16 cellular contexts compared by ENCODE assay signal in genomic region chr6:158786645-158787304, GRCh38. TPM values are rescaled to one million over a fixed set of nuclear protein-coding genes. Genes with fewer than 3 reads are reported as not detected.
DNase-seq lines count a peak whose midpoint lies in the region; ATAC-seq, FAIRE-seq and TF ChIP-seq lines count a peak whose summit lies in the region.
"Had no signal": no experiment of that assay in that cellular context is flagged by ENCODE, and none has a peak within 500 bp of the region (broad histone marks: within the 10 kb centered on the region; RNA-seq: fewer than 3 reads in every experiment).

No MANE protein-coding gene starts in this region.

- no peak for ATAC-seq in naive B cell (ENCODE audit: low read depth in 2 of 2)

- DNase-seq in CD4-positive, alpha-beta memory T cell = no peak
- DNase-seq in endodermal cell (peak; percentile 40), naive B cell (no peak), urothelium cell line (ENCODE audit: low spot score) (no peak), substantia nigra (lab: John Stamatoyannopoulos, UW) (no peak), NCI-H2171 treated with DMSO at 0.1 percent for 48 hours (lab: John Stamatoyannopoulos, UW) (no peak), SKM-1 (lab: John Stamatoyannopoulos, UW; ENCODE audit: unreplicated experiment) (no peak)
- DNase-seq: cerebellar nuclear complex; effector memory CD4-positive, alpha-beta T cell; NCI-H2081; NCI-H526 had no signal

- peaks cover 0 to 2% (median 0%) of the 10 kb centered on the region in 8 donors for H3K9me3 Mint-ChIP-seq in CD4-positive, alpha-beta memory T cell
- H3K9me3 Mint-ChIP-seq in IgD-negative memory B cell (no peaks in the 10 kb centered on the region), endodermal cell (no peaks in the 10 kb centered on the region), naive B cell (no peaks in the 10 kb centered on the region)

- no peak overlapping the region for H3K4me3 ChIP-seq in CD4-positive, alpha-beta memory T cell (ENCODE audit: low read length in 2 of 2)
- H3K4me3 ChIP-seq in endodermal cell (ENCODE audit: low read length) = no peak overlapping the region
- H3K4me3 ChIP-seq: adrenal gland, SK-N-MC had no signal

- H3K4me1 Mint-ChIP-seq in CD4-positive, alpha-beta memory T cell = peaks cover 30 to 64% (median 44%) of the 10 kb centered on the region in 4 donors
- H3K4me1 Mint-ChIP-seq in IgD-negative memory B cell = peaks cover 28 to 43% (median 40%) of the 10 kb centered on the region in 3 donors
- H3K4me1 Mint-ChIP-seq in endodermal cell = peaks cover 18% of the 10 kb centered on the region
- peaks cover 33 to 65% (median 47%) of the 10 kb centered on the region in 3 donors for H3K4me1 Mint-ChIP-seq in naive B cell

- no peaks in the 10 kb centered on the region for H3K27me3 ChIP-seq in CD4-positive, alpha-beta memory T cell (ENCODE audit: insufficient read depth, low read length)
- H3K27me3 ChIP-seq in endodermal cell (ENCODE audit: control insufficient read depth, insufficient read depth, low read length, poor library complexity, severe bottlenecking) = no peaks in the 10 kb centered on the region
- H3K27me3 ChIP-seq: adrenal gland had no signal

- WGBS in endodermal cell (ENCODE audit: insufficient coverage in 1 of 2, insufficient read length in 1 of 2), 2 experiments = 93 to 100% methylated on average over 6 of the region's 6 CpGs

- CTCF ChIA-PET in CD4-positive, alpha-beta memory T cell (lab: Charles Lee; ENCODE audit: partially characterized antibody) = interaction anchor here (0.9 kb wide), 1 partner anchor 17 kb away, joined by 3 read pairs; no protein-coding TSS in a partner anchor

- POLR2A ChIA-PET in CD4-positive, alpha-beta memory T cell (lab: Charles Lee; ENCODE audit: partially characterized antibody) = interaction anchor here (1.1 to 1.2 kb wide), 2 partner anchors 11 to 81 kb away, joined by 3 read pairs; no protein-coding TSS in a partner anchor

- intact Hi-C loops in CD4-positive, alpha-beta memory T cell (cut with micrococcal nuclease) = no loop called here

- H3K9me3 ChIP-seq in CD4-positive, alpha-beta memory T cell (ENCODE audit: control insufficient read depth in 1 of 2, low read length in 2 of 2) = no peaks in the 10 kb centered on the region
- H3K9me3 ChIP-seq in endodermal cell (ENCODE audit: control insufficient read depth, low read length) = no peaks in the 10 kb centered on the region
- H3K9me3 ChIP-seq: adrenal gland had no signal

- H3K27ac ChIP-seq in CD4-positive, alpha-beta memory T cell (ENCODE audit: low read depth, low read length) = no peak overlapping the region
- H3K27ac ChIP-seq in endodermal cell (ENCODE audit: low read depth, low read length) (no peak overlapping the region), substantia nigra (ENCODE audit: low read depth, low read length, poor library complexity, severe bottlenecking) (no peak overlapping the region)
- H3K27ac ChIP-seq: adrenal gland, SK-N-MC had no signal

- H3K36me3 ChIP-seq in CD4-positive, alpha-beta memory T cell (ENCODE audit: insufficient read depth, low read length) = peaks cover 62% of the 10 kb centered on the region
- peaks cover 88% of the 10 kb centered on the region for H3K36me3 ChIP-seq in endodermal cell (ENCODE audit: control insufficient read depth, insufficient read depth, low read length)

- H3K27me3 Mint-ChIP-seq in CD4-positive, alpha-beta memory T cell = no peaks in the 10 kb centered on the region
- H3K27me3 Mint-ChIP-seq in IgD-negative memory B cell = no peaks in the 10 kb centered on the region
- H3K27me3 Mint-ChIP-seq in endodermal cell (ENCODE audit: insufficient read depth) = no peaks in the 10 kb centered on the region
- H3K27me3 Mint-ChIP-seq in naive B cell = no peaks in the 10 kb centered on the region

- no peak overlapping the region for H3K4me3 Mint-ChIP-seq in CD4-positive, alpha-beta memory T cell
- H3K4me3 Mint-ChIP-seq in IgD-negative memory B cell = peak overlapping the region in 1 of 4 donors; percentile 54
- H3K4me3 Mint-ChIP-seq in endodermal cell = no peak overlapping the region
- peak overlapping the region in 3 of 8 donors; percentile 9 to 41 (median 15) for H3K4me3 Mint-ChIP-seq in naive B cell

- H3K4me1 ChIP-seq in CD4-positive, alpha-beta memory T cell (ENCODE audit: insufficient read depth, low read length) = peaks cover 45% of the 10 kb centered on the region
- peaks cover 10% of the 10 kb centered on the region for H3K4me1 ChIP-seq in endodermal cell (ENCODE audit: control insufficient read depth, insufficient read depth, low read length)
- H3K4me1 ChIP-seq: adrenal gland had no signal

- H3K27ac Mint-ChIP-seq in CD4-positive, alpha-beta memory T cell = peak overlapping the region in 6 of 7 donors; percentile 41 to 83 (median 66)
- H3K27ac Mint-ChIP-seq in IgD-negative memory B cell (peak overlapping the region; percentile 64 to 96 (median 76)), endodermal cell (peak overlapping the region; percentile 59), naive B cell (peak overlapping the region in 5 of 6 donors; percentile 47 to 93 (median 83))

- H3K9ac ChIP-seq in endodermal cell (ENCODE audit: extremely low read depth, low read length, poor library complexity, severe bottlenecking) = no peak overlapping the region

- TF ChIP-seq CTCF in endodermal cell (conservative IDR thresholded peaks at IDR 0.05) = no peak

- H3K36me3 Mint-ChIP-seq in CD4-positive, alpha-beta memory T cell = peaks cover 59 to 85% of the 10 kb centered on the region in 2 donors
- peaks cover 15% of the 10 kb centered on the region for H3K36me3 Mint-ChIP-seq in IgD-negative memory B cell
- peaks cover 82% of the 10 kb centered on the region for H3K36me3 Mint-ChIP-seq in endodermal cell (ENCODE audit: low read depth)
- peaks cover 6 to 29% of the 10 kb centered on the region in 2 donors for H3K36me3 Mint-ChIP-seq in naive B cell

- FAIRE-seq in urothelium cell line (lab: Jason Lieb, UNC) = no peak
- FAIRE-seq: G401.6, GM12891 had no signal

RNA-seq across cellular contexts. Expression of gene EZR, which starts 32.4 kb away (rescaled TPM):
- 100 to 1,000 TPM; 264 to 277 TPM for total RNA-seq in CD4-positive, alpha-beta memory T cell
- 100 to 1,000 TPM; 260 to 268 TPM for polyA plus RNA-seq in CD4-positive, alpha-beta memory T cell
- polyA plus RNA-seq in IgD-negative memory B cell (588 TPM), naive B cell (ENCODE audit: low read depth in 6 of 6) (100 to 1,000 TPM; 463 to 555 (median 516) TPM)
- 100 to 1,000 TPM; 145 to 209 TPM for total RNA-seq in endodermal cell
- polyA plus RNA-seq in endodermal cell (2013, experiment 1 of 2) = 118 TPM
- 115 TPM for polyA plus RNA-seq in endodermal cell (2013, experiment 2 of 2)
